ENCODE assay signal across 17 cellular contexts in the genomic region with DNA sequence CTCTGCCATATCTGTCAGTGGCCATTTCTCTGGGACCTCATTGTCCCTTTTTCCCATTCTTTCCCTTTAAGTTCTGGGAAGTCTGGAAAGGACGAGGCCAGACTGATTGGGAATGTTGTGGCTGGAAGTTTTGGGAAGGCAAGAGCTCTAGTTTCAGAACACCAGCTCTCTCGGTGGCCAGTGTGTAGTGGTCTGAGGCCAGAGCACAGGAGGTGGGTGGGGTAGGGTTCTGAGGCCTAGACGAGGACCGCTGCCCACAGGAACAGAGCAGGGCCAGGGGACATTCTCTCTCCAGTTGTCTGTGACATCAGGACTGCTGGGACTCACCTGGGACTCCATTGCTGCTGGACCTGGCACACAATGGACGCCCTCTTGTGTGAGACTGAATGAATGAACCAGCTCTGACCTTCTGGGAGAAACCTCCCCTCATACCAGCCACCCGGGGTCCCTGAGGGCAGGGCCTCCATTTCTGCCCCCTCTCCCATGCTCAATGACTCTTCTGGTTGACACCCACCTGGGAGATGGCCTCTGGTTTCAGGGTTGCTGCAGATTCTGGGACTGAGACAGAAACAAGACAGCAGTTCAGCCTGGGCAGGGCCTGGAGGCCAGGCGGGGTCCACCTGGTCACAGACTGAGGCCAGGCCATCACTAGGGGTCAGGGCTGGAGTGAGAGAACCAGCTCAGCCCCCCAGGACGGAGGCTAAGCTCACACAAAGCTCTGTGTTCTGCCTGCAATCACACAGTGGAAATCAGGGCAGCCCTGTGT. TPM values are rescaled to one million over a fixed set of nuclear protein-coding genes. Genes with fewer than 3 reads are reported as not detected.
"Had no signal": no experiment of that assay in that cellular context is flagged by ENCODE, and none has a peak within 500 bp of the region (broad histone marks: within the 10 kb centered on the region; RNA-seq: fewer than 3 reads in every experiment).

No MANE protein-coding gene starts in this region.

- H3K27me3 Mint-ChIP-seq: activated naive CD8-positive, alpha-beta T cell treated with anti-CD3 and anti-CD28 coated beads, Interleukin-2, amount 50 U/mL, for 24 hours had no signal

- H3K4me3 Mint-ChIP-seq: activated CD8-positive, alpha-beta memory T cell treated with anti-CD3 and anti-CD28 coated beads, Interleukin-2, amount 10 ng/mL, durations not matched to agents 7 days and 5 days; activated naive CD8-positive, alpha-beta T cell treated with anti-CD3 and anti-CD28 coated beads, Interleukin-2, amount 50 U/mL, for 24 hours; activated T-cell treated with anti-CD3 and anti-CD28 coated beads, Interleukin-2, amount 50 U/mL, for 72 hours had no signal

- DNase-seq: activated CD4-positive, alpha-beta T cell treated with anti-CD3 and anti-CD28 coated beads for 1 hour; activated CD4-positive, alpha-beta T cell treated with anti-CD3 and anti-CD28 coated beads, Interleukin-2, amount 50 U/mL, for 48 hours; activated naive CD8-positive, alpha-beta T cell treated with anti-CD3 and anti-CD28 coated beads, Interleukin-2, amount 50 U/mL, for 24 hours; activated T-cell treated with anti-CD3 and anti-CD28 coated beads, Interleukin-2, amount 50 U/mL, for 72 hours; kidney; midbrain; naive B cell; stimulated activated CD4-positive, alpha-beta T cell treated with anti-CD3 and anti-CD28 coated beads, Interleukin-4, amount 100 ng/mL, for 4 hours; T-helper 9 cell; thyroid gland had no signal

- H3K9me3 ChIP-seq: ascending aorta, thyroid gland, vagina had no signal

- H3K27me3 ChIP-seq: ascending aorta, thyroid gland, vagina had no signal

- H3K27ac ChIP-seq: ascending aorta, thyroid gland, vagina had no signal

- H3K9me3 Mint-ChIP-seq: activated naive CD8-positive, alpha-beta T cell treated with anti-CD3 and anti-CD28 coated beads, Interleukin-2, amount 50 U/mL, for 24 hours; activated T-cell treated with anti-CD3 and anti-CD28 coated beads, Interleukin-2, amount 50 U/mL, for 72 hours; naive B cell had no signal

- ATAC-seq: activated CD8-positive, alpha-beta memory T cell treated with anti-CD3 and anti-CD28 coated beads, Interleukin-2, amount 10 ng/mL, durations not matched to agents 7 days and 5 days; activated naive CD8-positive, alpha-beta T cell treated with anti-CD3 and anti-CD28 coated beads, Interleukin-2, amount 50 U/mL, for 24 hours; activated T-cell treated with anti-CD3 and anti-CD28 coated beads, Interleukin-2, amount 50 U/mL, for 72 hours had no signal

- H3K4me3 ChIP-seq: ascending aorta, lung, thyroid gland, vagina had no signal

- H3K36me3 ChIP-seq: ascending aorta, thyroid gland, vagina had no signal

- H3K36me3 Mint-ChIP-seq: activated CD8-positive, alpha-beta memory T cell treated with anti-CD3 and anti-CD28 coated beads, Interleukin-2, amount 10 ng/mL, durations not matched to agents 7 days and 5 days; naive B cell had no signal

- H3K4me1 ChIP-seq: ascending aorta, thyroid gland, vagina had no signal

- H3K4me1 Mint-ChIP-seq: activated CD8-positive, alpha-beta memory T cell treated with anti-CD3 and anti-CD28 coated beads, Interleukin-2, amount 10 ng/mL, durations not matched to agents 7 days and 5 days had no signal

- H3K27ac Mint-ChIP-seq: activated CD8-positive, alpha-beta memory T cell treated with anti-CD3 and anti-CD28 coated beads, Interleukin-2, amount 10 ng/mL, durations not matched to agents 7 days and 5 days; activated naive CD8-positive, alpha-beta T cell treated with anti-CD3 and anti-CD28 coated beads, Interleukin-2, amount 50 U/mL, for 24 hours; activated T-cell treated with anti-CD3 and anti-CD28 coated beads, Interleukin-2, amount 50 U/mL, for 72 hours; naive B cell had no signal

RNA-seq across cellular contexts. Expression of gene NPPC, which starts 8.4 kb away (rescaled TPM):
- total RNA-seq: activated CD8-positive, alpha-beta memory T cell treated with anti-CD3 and anti-CD28 coated beads, Interleukin-2, amount 10 ng/mL, durations not matched to agents 7 days and 5 days; ascending aorta; bronchial epithelial cell; endothelial cell of umbilical vein; kidney; pulmonary artery endothelial cell; thyroid gland had no signal
- polyA plus RNA-seq: endothelial cell of umbilical vein, lung had no signal
